Comparison of ENCODE assay signal across 12 cellular contexts in genomic region chr2:239357954-239358754, GRCh38. TPM values are rescaled to one million over a fixed set of nuclear protein-coding genes. Genes with fewer than 3 reads are reported as not detected.
DNase-seq lines count a peak whose midpoint lies in the region; ATAC-seq and TF ChIP-seq lines count a peak whose summit lies in the region.
"Had no signal": no experiment of that assay in that cellular context is flagged by ENCODE, and none has a peak within 500 bp of the region (broad histone marks: within the 10 kb centered on the region; RNA-seq: fewer than 3 reads in every experiment).

No MANE protein-coding gene starts in this region.

- H3K9me3 Mint-ChIP-seq in activated CD8-positive, alpha-beta T cell treated with anti-CD3 and anti-CD28 coated beads, Interleukin-2, amount 10 ng/mL, durations not matched to agents 7 days and 5 days (ENCODE audit: insufficient read depth) = peaks cover 23% of the 10 kb centered on the region

- TF ChIP-seq POLR2A in sigmoid colon (IDR thresholded peaks at IDR 0.05) = no peak

- H3K9me3 ChIP-seq in sigmoid colon = no peaks in the 10 kb centered on the region

- POLR2A ChIA-PET in activated CD8-positive, alpha-beta T cell treated with anti-CD3 and anti-CD28 coated beads, Interleukin-2, amount 10 ng/mL, durations not matched to agents 7 days and 5 days (lab: Charles Lee) = no interaction called here

- H3K36me3 ChIP-seq in sigmoid colon = no peaks in the 10 kb centered on the region
- H3K36me3 ChIP-seq: left lung had no signal

- TF ChIP-seq CTCF in sigmoid colon (IDR thresholded peaks at IDR 0.05) = no peak

- H3K27ac ChIP-seq in sigmoid colon = peak overlapping the region in 3 of 4 donors; percentile 96 to 97 (median 96)
- H3K27ac ChIP-seq: A549, left lung had no signal

- ATAC-seq in Right ventricle myocardium superior (ENCODE audit: poor library complexity) (peak; percentile 34), Right ventricle myocardium inferior (no peak), HG03095 (IDR thresholded peaks at IDR 0.05; ENCODE audit: unreplicated experiment) (no peak)
- no peak for ATAC-seq in activated CD8-positive, alpha-beta T cell treated with anti-CD3 and anti-CD28 coated beads, Interleukin-2, amount 10 ng/mL, durations not matched to agents 7 days and 5 days
- ATAC-seq: A549, left lung had no signal

- DNase-seq in Right ventricle myocardium superior (no peak), Right ventricle myocardium inferior (ENCODE audit: missing footprints) (no peak), NCI-H748 treated with DMSO at 0.1 percent for 48 hours (lab: John Stamatoyannopoulos, UW) (peak; percentile 41), globus pallidus (ENCODE audit: low spot score) (peak; percentile 77), sigmoid colon (peak; percentile 58), cortex of kidney (lab: John Stamatoyannopoulos, UW) (no peak)
- DNase-seq in activated CD8-positive, alpha-beta T cell treated with anti-CD3 and anti-CD28 coated beads, Interleukin-2, amount 10 ng/mL, durations not matched to agents 7 days and 5 days = no peak
- DNase-seq: DMS79; left lung; stimulated activated CD4-positive, alpha-beta T cell treated with anti-CD3 and anti-CD28 coated beads, Interleukin-12 subunit alpha, Interleukin-12 subunit beta, amount 100 ng/mL, for 4 hours had no signal

- H3K4me1 ChIP-seq in sigmoid colon = peaks cover 0 to 91% (median 73%) of the 10 kb centered on the region in 4 donors
- H3K4me1 ChIP-seq: A549 had no signal

- TF ChIP-seq EP300 in sigmoid colon (IDR thresholded peaks at IDR 0.05) = no peak

- no peak overlapping the region for H3K4me3 Mint-ChIP-seq in activated CD8-positive, alpha-beta T cell treated with anti-CD3 and anti-CD28 coated beads, Interleukin-2, amount 10 ng/mL, durations not matched to agents 7 days and 5 days

- CTCF ChIA-PET in activated CD8-positive, alpha-beta T cell treated with anti-CD3 and anti-CD28 coated beads, Interleukin-2, amount 10 ng/mL, durations not matched to agents 7 days and 5 days (lab: Charles Lee) = interaction anchor here (1.3 to 1.5 kb wide), 2 partner anchors 8 to 39 kb away, joined by 3 to 4 read pairs; no protein-coding TSS in a partner anchor

- H3K27ac Mint-ChIP-seq in activated CD8-positive, alpha-beta T cell treated with anti-CD3 and anti-CD28 coated beads, Interleukin-2, amount 10 ng/mL, durations not matched to agents 7 days and 5 days = no peak overlapping the region

- no peaks in the 10 kb centered on the region for H3K27me3 ChIP-seq in sigmoid colon
- H3K27me3 ChIP-seq: left lung had no signal

- H3K4me1 Mint-ChIP-seq in activated CD8-positive, alpha-beta T cell treated with anti-CD3 and anti-CD28 coated beads, Interleukin-2, amount 10 ng/mL, durations not matched to agents 7 days and 5 days (ENCODE audit: low read depth) = no peaks in the 10 kb centered on the region

- no peak overlapping the region for H3K4me3 ChIP-seq in sigmoid colon
- H3K4me3 ChIP-seq: A549, left lung had no signal

- no peaks in the 10 kb centered on the region for H3K27me3 Mint-ChIP-seq in activated CD8-positive, alpha-beta T cell treated with anti-CD3 and anti-CD28 coated beads, Interleukin-2, amount 10 ng/mL, durations not matched to agents 7 days and 5 days (ENCODE audit: low read depth)

- 91 to 92% methylated on average over 19 of the region's 19 CpGs for WGBS in sigmoid colon, 2 donors

- intact Hi-C loops in Right ventricle myocardium superior (cut with DNase I) (no loop called here), Right ventricle myocardium inferior (cut with DNase I) (no loop called here), sigmoid colon (cut with DNase I) (no loop called here)

- peaks cover 27% of the 10 kb centered on the region for H3K36me3 Mint-ChIP-seq in activated CD8-positive, alpha-beta T cell treated with anti-CD3 and anti-CD28 coated beads, Interleukin-2, amount 10 ng/mL, durations not matched to agents 7 days and 5 days (ENCODE audit: low read depth)

RNA-seq across cellular contexts. Expression of gene HDAC4, which starts 42.7 kb away (rescaled TPM):
- 24.9 TPM for total RNA-seq in Right ventricle myocardium superior
- total RNA-seq in Right ventricle myocardium inferior = 30.7 TPM
- total RNA-seq in sigmoid colon = 100 to 1,000 TPM in 3 of 4 donors, 10 to 100 TPM in 1; 77.0 to 196 (median 139) TPM
- 10 to 100 TPM in 1 of 3 donors, 1 to 10 TPM in 2; 1.8 to 16.4 (median 3.0) TPM for polyA plus RNA-seq in sigmoid colon
- total RNA-seq in activated CD8-positive, alpha-beta T cell treated with anti-CD3 and anti-CD28 coated beads, Interleukin-2, amount 10 ng/mL, durations not matched to agents 7 days and 5 days = 10 to 100 TPM; 50.7 to 58.8 TPM

Comparison
In these comparisons a context has a peak if more than half of its experiments do, and no peak if none do; other contexts are left out.
1. DNase-seq: peak in NCI-H748 treated with DMSO at 0.1 percent for 48 hours (single experiment), globus pallidus (single experiment) and sigmoid colon (single experiment); none in Right ventricle myocardium superior (single experiment), Right ventricle myocardium inferior (single experiment), activated CD8-positive, alpha-beta T cell treated with anti-CD3 and anti-CD28 coated beads, Interleukin-2, amount 10 ng/mL, durations not matched to agents 7 days and 5 days (single experiment) and cortex of kidney (single experiment).